Comparison of ENCODE assay signal across 1 cellular context in genomic region chr21:46147429-46147828, GRCh38.
TF ChIP-seq lines count a peak whose summit lies in the region.

No MANE protein-coding gene starts in this region.

TF ChIP-seq in H1, 55 proteins besides CTCF, POLR2A, EP300 and RAD21:
- TF ChIP-seq TBP (IDR thresholded peaks at IDR 0.05; ENCODE audit: low read depth, low read length): peak; percentile 67
- TF ChIP-seq BACH1 (IDR thresholded peaks at IDR 0.05; ENCODE audit: low read length): 0 out of 2 replicates have a peak, but pooled peaks have one; percentile 30
- 0 out of 4 replicates have a peak, but pooled peaks of 1 of the 2 experiments have one; percentile 9 for TF ChIP-seq HDAC2 (IDR thresholded peaks at IDR 0.05; ENCODE audit: borderline replicate concordance in 1 of 2, low read depth in 2 of 2, low read length in 2 of 2)
- TF ChIP-seq MAX (IDR thresholded peaks at IDR 0.05): peak; percentile 31; the same call in 1 of the 2 replicates
